ENCODE assay signal across 30 cellular contexts in genomic region chr1:34354367-34354766, GRCh38.
"Had no signal": no experiment of that assay in that cellular context is flagged by ENCODE, and none has a peak within 500 bp of the region (broad histone marks: within the 10 kb centered on the region; RNA-seq: fewer than 3 reads in every experiment).

No MANE protein-coding gene starts in this region.

- H3K27ac ChIP-seq: adrenal gland, body of pancreas, breast epithelium, SJCRH30, SK-N-MC, WERI-Rb-1 had no signal

- DNase-seq: activated CD4-positive, alpha-beta T cell treated with anti-CD3 and anti-CD28 coated beads, Interleukin-2, amount 10 ng/mL, durations not matched to agents 24 days and 14 days; activated CD4-positive, alpha-beta T cell treated with anti-CD3 and anti-CD28 coated beads, Interleukin-2, amount 50 U/mL, for 4 hours; activated CD8-positive, alpha-beta T cell treated with anti-CD3 and anti-CD28 coated beads for 36 hours; activated effector memory CD4-positive, alpha-beta T cell treated with anti-CD3 and anti-CD28 coated beads, Interleukin-2, amount 50 U/mL, for 16 hours; activated naive CD4-positive, alpha-beta T cell; activated naive CD4-positive, alpha-beta T cell treated with anti-CD3 and anti-CD28 coated beads, Interleukin-2, amount 50 U/mL, for 16 hours; activated naive CD8-positive, alpha-beta T cell treated with anti-CD3 and anti-CD28 coated beads, Interleukin-2, amount 10 ng/mL, durations not matched to agents 7 days and 5 days; activated T-cell treated with anti-CD3 and anti-CD28 coated beads, Interleukin-2, amount 50 U/mL, for 1 hour; activated T-cell treated with anti-CD3 and anti-CD28 coated beads, Interleukin-2, amount 50 U/mL, for 72 hours; adrenal gland; body of pancreas; Kasumi-1; MG63; NCI-H1048; NCI-H1105 treated with DMSO at 0.1 percent for 48 hours; NCI-H1436; NCI-H1694; NCI-H1930; NCI-H2081 treated with DMSO at 0.1 percent for 48 hours; NCI-H226; NCI-H524 treated with DMSO at 0.1 percent for 48 hours; NCI-H748 treated with DMSO at 0.1 percent for 48 hours; NK-92 treated with Interleukin-12 subunit alpha and Interleukin-12 subunit beta, amount 100 ng/mL, for 24 hours; SHP77; SJCRH30; T1000; WERI-Rb-1 had no signal

- H3K27ac Mint-ChIP-seq: activated CD4-positive, alpha-beta T cell treated with anti-CD3 and anti-CD28 coated beads, Interleukin-2, amount 10 ng/mL, durations not matched to agents 24 days and 14 days; activated CD8-positive, alpha-beta T cell treated with anti-CD3 and anti-CD28 coated beads for 36 hours; activated naive CD8-positive, alpha-beta T cell treated with anti-CD3 and anti-CD28 coated beads, Interleukin-2, amount 10 ng/mL, durations not matched to agents 7 days and 5 days; activated T-cell treated with anti-CD3 and anti-CD28 coated beads, Interleukin-2, amount 50 U/mL, for 72 hours; activated T-helper 17 cell treated with anti-CD3 and anti-CD28 coated beads, Interleukin-2, amount 50 U/mL, for 72 hours had no signal

- ATAC-seq: activated CD8-positive, alpha-beta T cell treated with anti-CD3 and anti-CD28 coated beads for 36 hours; activated T-cell treated with anti-CD3 and anti-CD28 coated beads, Interleukin-2, amount 50 U/mL, for 72 hours; activated T-helper 17 cell treated with anti-CD3 and anti-CD28 coated beads, Interleukin-2, amount 50 U/mL, for 72 hours; body of pancreas had no signal

- H3K4me1 ChIP-seq: adrenal gland, body of pancreas, breast epithelium, SJCRH30 had no signal

- H3K27me3 ChIP-seq: adrenal gland, body of pancreas, breast epithelium, MG63 had no signal

- H3K9me3 Mint-ChIP-seq: activated CD4-positive, alpha-beta T cell treated with anti-CD3 and anti-CD28 coated beads, Interleukin-2, amount 10 ng/mL, durations not matched to agents 24 days and 14 days; activated CD8-positive, alpha-beta T cell treated with anti-CD3 and anti-CD28 coated beads for 36 hours; activated naive CD8-positive, alpha-beta T cell treated with anti-CD3 and anti-CD28 coated beads, Interleukin-2, amount 10 ng/mL, durations not matched to agents 7 days and 5 days; activated T-cell treated with anti-CD3 and anti-CD28 coated beads, Interleukin-2, amount 50 U/mL, for 72 hours; activated T-helper 17 cell treated with anti-CD3 and anti-CD28 coated beads, Interleukin-2, amount 50 U/mL, for 72 hours had no signal

- H3K4me3 Mint-ChIP-seq: activated CD4-positive, alpha-beta T cell treated with anti-CD3 and anti-CD28 coated beads, Interleukin-2, amount 10 ng/mL, durations not matched to agents 24 days and 14 days; activated CD8-positive, alpha-beta T cell treated with anti-CD3 and anti-CD28 coated beads for 36 hours; activated naive CD8-positive, alpha-beta T cell treated with anti-CD3 and anti-CD28 coated beads, Interleukin-2, amount 10 ng/mL, durations not matched to agents 7 days and 5 days; activated T-cell treated with anti-CD3 and anti-CD28 coated beads, Interleukin-2, amount 50 U/mL, for 72 hours; activated T-helper 17 cell treated with anti-CD3 and anti-CD28 coated beads, Interleukin-2, amount 50 U/mL, for 72 hours had no signal

- H3K4me3 ChIP-seq: adrenal gland, body of pancreas, breast epithelium, MG63, SJCRH30, SK-N-MC had no signal

- H3K36me3 ChIP-seq: adrenal gland, breast epithelium, MG63, SJCRH30, WERI-Rb-1 had no signal

- H3K9me3 ChIP-seq: adrenal gland, body of pancreas, breast epithelium, MG63, SJCRH30 had no signal

- H3K4me1 Mint-ChIP-seq: activated CD4-positive, alpha-beta T cell treated with anti-CD3 and anti-CD28 coated beads, Interleukin-2, amount 10 ng/mL, durations not matched to agents 24 days and 14 days; activated naive CD8-positive, alpha-beta T cell treated with anti-CD3 and anti-CD28 coated beads, Interleukin-2, amount 10 ng/mL, durations not matched to agents 7 days and 5 days; activated T-helper 17 cell treated with anti-CD3 and anti-CD28 coated beads, Interleukin-2, amount 50 U/mL, for 72 hours had no signal

- H3K36me3 Mint-ChIP-seq: activated naive CD8-positive, alpha-beta T cell treated with anti-CD3 and anti-CD28 coated beads, Interleukin-2, amount 10 ng/mL, durations not matched to agents 7 days and 5 days had no signal
